8 cellular contexts compared by ENCODE assay signal in genomic region chr16:54936979-54937672, GRCh38. TPM values are rescaled to one million over a fixed set of nuclear protein-coding genes. Genes with fewer than 3 reads are reported as not detected.
DNase-seq lines count a peak whose midpoint lies in the region; ATAC-seq and TF ChIP-seq lines count a peak whose summit lies in the region.

No MANE protein-coding gene starts in this region.

- TF ChIP-seq CTCF in osteocyte (IDR thresholded peaks at IDR 0.05) (peak; percentile 86), omental fat pad (IDR thresholded peaks at IDR 0.05) (no peak)

- peaks cover 87% of the 10 kb centered on the region for H3K27me3 Mint-ChIP-seq in osteocyte (ENCODE audit: unreplicated experiment)

- no peak for ATAC-seq in GM18909 (IDR thresholded peaks at IDR 0.05; ENCODE audit: poor library complexity, unreplicated experiment)
- no peak for ATAC-seq in omental fat pad (ENCODE audit: low FRiP score)

- DNase-seq in ELR (ENCODE audit: low read depth) (peak; percentile 14), NCI-H774 (lab: John Stamatoyannopoulos, UW) (peak; percentile 38), fibroblast of gingiva (ENCODE audit: low read depth) (peak; percentile 60), osteocyte (ENCODE audit: extremely low spot score, unreplicated experiment) (peak; percentile 88), NCI-H2029 (lab: John Stamatoyannopoulos, UW) (no peak), omental fat pad (ENCODE audit: low spot score) (no peak), NOMO-1 treated with dmso at 0.1 percent for 144 hours (lab: John Stamatoyannopoulos, UW; ENCODE audit: unreplicated experiment) (no peak)

- peak overlapping the region; percentile 75 for H3K4me3 Mint-ChIP-seq in osteocyte (ENCODE audit: unreplicated experiment)

- H3K9me3 Mint-ChIP-seq in osteocyte (ENCODE audit: unreplicated experiment): no peaks in the 10 kb centered on the region

- peak overlapping the region; percentile 49 for H3K27ac Mint-ChIP-seq in osteocyte (ENCODE audit: unreplicated experiment)

- H3K36me3 Mint-ChIP-seq in osteocyte (ENCODE audit: unreplicated experiment): peaks cover 14% of the 10 kb centered on the region

- H3K4me1 Mint-ChIP-seq in osteocyte (ENCODE audit: unreplicated experiment): peaks cover 42% of the 10 kb centered on the region

RNA-seq across cellular contexts. Expression of gene IRX5, which starts 6.5 kb away (rescaled TPM):
- total RNA-seq in osteocyte (3.6 and 4.3 TPM in 2 replicates), omental fat pad (not detected)

Comparison
In these comparisons a context has a peak if more than half of its experiments do, and no peak if none do; other contexts are left out.
1. DNase-seq: peak in ELR (single experiment), NCI-H774 (single experiment), fibroblast of gingiva (single experiment) and osteocyte (single experiment); none in NCI-H2029 (single experiment), omental fat pad (single experiment) and NOMO-1 treated with dmso at 0.1 percent for 144 hours (single experiment).